7 cellular contexts compared by ENCODE assay signal in genomic region chr10:103712146-103712545, GRCh38.
"Had no signal": no experiment of that assay in that cellular context is flagged by ENCODE, and none has a peak within 500 bp of the region (broad histone marks: within the 10 kb centered on the region; RNA-seq: fewer than 3 reads in every experiment).

No MANE protein-coding gene starts in this region.

- H3K27ac ChIP-seq: lower lobe of right lung, neutrophil, ovary, prostate gland, testis, vagina had no signal

- H3K27me3 ChIP-seq: neutrophil, ovary, testis, vagina had no signal

- DNase-seq: cortex of kidney had no signal

- H3K4me3 ChIP-seq: lower lobe of right lung, ovary, prostate gland, testis, vagina had no signal

- H3K9me3 ChIP-seq: lower lobe of right lung, neutrophil, ovary, prostate gland, testis, vagina had no signal

- H3K4me1 ChIP-seq: lower lobe of right lung had no signal

- H3K36me3 ChIP-seq: lower lobe of right lung, neutrophil, ovary, prostate gland, vagina had no signal
